ENCODE assay signal across 21 cellular contexts in the genomic region with DNA sequence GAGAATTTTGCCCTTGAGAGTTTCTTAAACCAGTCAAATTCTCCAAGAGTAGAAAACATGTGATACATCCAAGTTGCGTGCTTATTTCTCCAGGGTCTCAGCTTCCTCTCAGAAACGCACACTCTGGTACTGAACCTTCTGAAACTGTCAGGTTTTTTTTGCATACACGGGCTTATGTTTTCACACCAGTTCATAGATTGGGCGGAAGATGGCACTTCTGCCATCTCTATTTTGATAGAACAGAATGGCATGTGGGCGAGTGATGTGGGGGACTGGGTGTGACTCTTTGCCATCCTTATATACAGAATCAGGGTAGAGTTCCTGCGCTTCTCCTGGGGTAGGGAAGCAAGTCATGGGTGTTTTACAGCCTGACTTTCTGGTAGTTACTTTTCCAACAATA. TPM values are rescaled to one million over a fixed set of nuclear protein-coding genes. Genes with fewer than 3 reads are reported as not detected.
DNase-seq lines count a peak whose midpoint lies in the region; ATAC-seq lines count a peak whose summit lies in the region.
"Had no signal": no experiment of that assay in that cellular context is flagged by ENCODE, and none has a peak within 500 bp of the region (broad histone marks: within the 10 kb centered on the region; RNA-seq: fewer than 3 reads in every experiment).

No MANE protein-coding gene starts in this region.

- POLR2A ChIA-PET in activated CD4-positive, alpha-beta T cell treated with anti-CD3 and anti-CD28 coated beads for 36 hours (lab: Charles Lee): interaction anchor here (0.9 to 2.3 kb wide), 3 partner anchors 8 to 10 kb away, joined by 3 to 18 read pairs (median 7); no protein-coding TSS in a partner anchor

- CTCF ChIA-PET in activated CD4-positive, alpha-beta T cell treated with anti-CD3 and anti-CD28 coated beads for 36 hours (lab: Charles Lee): interaction anchor here (0.7 to 1.3 kb wide), 7 partner anchors 10 to 300 kb away, joined by 3 to 4 read pairs (median 3); no protein-coding TSS in a partner anchor

- no peak for DNase-seq in activated CD4-positive, alpha-beta T cell treated with anti-CD3 and anti-CD28 coated beads for 36 hours
- DNase-seq in activated CD4-positive, alpha-beta T cell treated with anti-CD3 and anti-CD28 coated beads, Interleukin-2, amount 50 U/mL, for 4 hours: no peak
- DNase-seq in putamen (ENCODE audit: low spot score) (peak; percentile 9), ecto neural progenitor cell (ENCODE audit: low spot score) (no peak), HUDEP-2 (lab: John Stamatoyannopoulos, UW; ENCODE audit: unreplicated experiment in 76 of 76) (no peak), SHP77 (lab: John Stamatoyannopoulos, UW) (no peak)
- DNase-seq: activated naive CD8-positive, alpha-beta T cell treated with anti-CD3 and anti-CD28 coated beads, Interleukin-2, amount 10 ng/mL, durations not matched to agents 7 days and 5 days; C1 segment of cervical spinal cord; dermis blood vessel endothelial cell; DMS79; HCEC 1CT; immature natural killer cell; lower lobe of right lung; naive B cell; NCI-H2029; NCI-H524; PC-9 had no signal

- no peaks in the 10 kb centered on the region for H3K27me3 Mint-ChIP-seq in activated CD4-positive, alpha-beta T cell treated with anti-CD3 and anti-CD28 coated beads for 36 hours
- no peaks in the 10 kb centered on the region for H3K27me3 Mint-ChIP-seq in T-helper 1 cell treated with Interleukin-12 subunit alpha and Interleukin-12 subunit beta and Interleukin-4 antibody, amounts not matched to agents 30 μg/mL and 1 μg/mL, for 36 hours (ENCODE audit: low read depth)
- H3K27me3 Mint-ChIP-seq: activated naive CD8-positive, alpha-beta T cell treated with anti-CD3 and anti-CD28 coated beads, Interleukin-2, amount 10 ng/mL, durations not matched to agents 7 days and 5 days had no signal

- peaks cover 73% of the 10 kb centered on the region for H3K36me3 Mint-ChIP-seq in activated CD4-positive, alpha-beta T cell treated with anti-CD3 and anti-CD28 coated beads for 36 hours (ENCODE audit: low read depth)
- H3K36me3 Mint-ChIP-seq in T-helper 1 cell treated with Interleukin-12 subunit alpha and Interleukin-12 subunit beta and Interleukin-4 antibody, amounts not matched to agents 30 μg/mL and 1 μg/mL, for 36 hours (ENCODE audit: low read depth): peaks cover 37% of the 10 kb centered on the region
- H3K36me3 Mint-ChIP-seq: immature natural killer cell, naive B cell, type B pancreatic cell had no signal

- peak; percentile 18 for ATAC-seq in activated CD4-positive, alpha-beta T cell treated with anti-CD3 and anti-CD28 coated beads for 36 hours
- peak; percentile 44 for ATAC-seq in GM19035 (IDR thresholded peaks at IDR 0.05; ENCODE audit: unreplicated experiment)
- ATAC-seq: esophagus mucosa had no signal

- H3K4me1 Mint-ChIP-seq in activated CD4-positive, alpha-beta T cell treated with anti-CD3 and anti-CD28 coated beads for 36 hours: peaks cover 56% of the 10 kb centered on the region
- H3K4me1 Mint-ChIP-seq in T-helper 1 cell treated with Interleukin-12 subunit alpha and Interleukin-12 subunit beta and Interleukin-4 antibody, amounts not matched to agents 30 μg/mL and 1 μg/mL, for 36 hours (ENCODE audit: low read depth): peaks cover 42% of the 10 kb centered on the region
- H3K4me1 Mint-ChIP-seq: immature natural killer cell, naive B cell had no signal

- H3K4me3 Mint-ChIP-seq in activated CD4-positive, alpha-beta T cell treated with anti-CD3 and anti-CD28 coated beads for 36 hours: peak overlapping the region; percentile 59
- no peak overlapping the region for H3K4me3 Mint-ChIP-seq in T-helper 1 cell treated with Interleukin-12 subunit alpha and Interleukin-12 subunit beta and Interleukin-4 antibody, amounts not matched to agents 30 μg/mL and 1 μg/mL, for 36 hours
- H3K4me3 Mint-ChIP-seq: activated naive CD8-positive, alpha-beta T cell treated with anti-CD3 and anti-CD28 coated beads, Interleukin-2, amount 10 ng/mL, durations not matched to agents 7 days and 5 days; immature natural killer cell; naive B cell; type B pancreatic cell had no signal

- H3K9me3 Mint-ChIP-seq in activated CD4-positive, alpha-beta T cell treated with anti-CD3 and anti-CD28 coated beads for 36 hours (ENCODE audit: low read depth): no peaks in the 10 kb centered on the region
- no peaks in the 10 kb centered on the region for H3K9me3 Mint-ChIP-seq in T-helper 1 cell treated with Interleukin-12 subunit alpha and Interleukin-12 subunit beta and Interleukin-4 antibody, amounts not matched to agents 30 μg/mL and 1 μg/mL, for 36 hours
- H3K9me3 Mint-ChIP-seq: immature natural killer cell, naive B cell had no signal

- intact Hi-C loops in activated CD4-positive, alpha-beta T cell treated with anti-CD3 and anti-CD28 coated beads for 36 hours (cut with DNase I, micrococcal nuclease): no loop called here

- H3K27ac Mint-ChIP-seq in activated CD4-positive, alpha-beta T cell treated with anti-CD3 and anti-CD28 coated beads for 36 hours: peak overlapping the region; percentile 40
- H3K27ac Mint-ChIP-seq in T-helper 1 cell treated with Interleukin-12 subunit alpha and Interleukin-12 subunit beta and Interleukin-4 antibody, amounts not matched to agents 30 μg/mL and 1 μg/mL, for 36 hours: peak overlapping the region; percentile 56
- H3K27ac Mint-ChIP-seq: activated naive CD8-positive, alpha-beta T cell treated with anti-CD3 and anti-CD28 coated beads, Interleukin-2, amount 10 ng/mL, durations not matched to agents 7 days and 5 days; immature natural killer cell; type B pancreatic cell had no signal

RNA-seq across cellular contexts. Expression of a gene that starts 56.4 kb away (rescaled TPM):
- total RNA-seq in activated CD4-positive, alpha-beta T cell treated with anti-CD3 and anti-CD28 coated beads for 36 hours: 10 to 100 TPM; 26.3 to 29.6 TPM
